In the genomic region with DNA sequence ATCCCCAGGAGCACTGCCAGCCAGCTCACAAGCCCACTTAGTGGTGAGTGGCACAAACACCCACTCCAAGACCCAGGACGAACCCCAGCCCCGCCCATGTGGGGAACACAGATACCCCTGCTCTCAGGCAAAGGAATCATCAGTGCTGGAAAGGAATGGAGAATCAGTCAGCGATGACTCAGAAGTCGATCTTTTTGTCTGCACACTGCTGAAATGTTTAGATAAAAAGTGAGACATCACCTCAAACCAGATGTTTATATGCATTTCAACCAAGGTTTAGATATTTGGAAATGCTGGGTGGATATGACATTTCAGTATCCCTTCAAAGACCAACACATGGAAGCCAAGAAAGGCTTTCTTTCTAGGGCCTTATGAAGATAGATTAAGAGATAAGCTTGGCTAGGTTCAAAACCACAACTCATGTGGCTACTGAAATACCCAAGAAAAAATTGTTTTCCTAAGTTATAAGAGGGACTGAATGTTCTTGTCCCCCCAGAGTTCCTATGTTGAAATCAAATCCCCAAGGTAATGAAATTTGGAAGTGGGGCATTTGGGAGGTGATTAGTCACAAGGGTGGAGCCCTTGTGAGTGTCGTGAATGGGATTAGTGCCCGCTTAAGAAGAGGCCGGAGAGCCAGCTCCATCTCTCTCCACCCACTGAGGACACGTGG, we compare ENCODE assay signal across 1 cellular context.
TF ChIP-seq lines count a peak whose summit lies in the region.

No MANE protein-coding gene starts in this region.

TF ChIP-seq in HepG2, 621 proteins besides CTCF, POLR2A, EP300 and RAD21:
- TF ChIP-seq SP5 (CRISPR knock-in tag; IDR thresholded peaks at IDR 0.05; ENCODE audit: borderline replicate concordance, low read depth) (no peak), ZNF775 (CRISPR knock-in tag; IDR thresholded peaks at IDR 0.05; ENCODE audit: borderline replicate concordance) (no peak), PPARG (CRISPR knock-in tag; conservative IDR thresholded peaks at IDR 0.05) (no peak), CREBL2 (CRISPR knock-in tag; IDR thresholded peaks at IDR 0.05; ENCODE audit: borderline replicate concordance) (no peak), ZNF619 (CRISPR knock-in tag; IDR thresholded peaks at IDR 0.05) (no peak), ZFY (CRISPR knock-in tag; IDR thresholded peaks at IDR 0.05) (no peak), ZNF292 (CRISPR knock-in tag; IDR thresholded peaks at IDR 0.05; ENCODE audit: borderline replicate concordance, low read depth) (no peak), CCDC6 (CRISPR knock-in tag; IDR thresholded peaks at IDR 0.05) (no peak), ZNF142 (CRISPR knock-in tag; IDR thresholded peaks at IDR 0.05) (no peak), CEBPB (IDR thresholded peaks at IDR 0.05; ENCODE audit: borderline replicate concordance, low read depth, low read length) (no peak), ZNF557 (CRISPR knock-in tag; IDR thresholded peaks at IDR 0.05) (no peak)
- TF ChIP-seq, protein P1, sequence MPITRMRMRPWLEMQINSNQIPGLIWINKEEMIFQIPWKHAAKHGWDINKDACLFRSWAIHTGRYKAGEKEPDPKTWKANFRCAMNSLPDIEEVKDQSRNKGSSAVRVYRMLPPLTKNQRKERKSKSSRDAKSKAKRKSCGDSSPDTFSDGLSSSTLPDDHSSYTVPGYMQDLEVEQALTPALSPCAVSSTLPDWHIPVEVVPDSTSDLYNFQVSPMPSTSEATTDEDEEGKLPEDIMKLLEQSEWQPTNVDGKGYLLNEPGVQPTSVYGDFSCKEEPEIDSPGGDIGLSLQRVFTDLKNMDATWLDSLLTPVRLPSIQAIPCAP (CRISPR knock-in tag; IDR thresholded peaks at IDR 0.05; ENCODE audit: low read depth) = no peak
- TF ChIP-seq, protein P2, sequence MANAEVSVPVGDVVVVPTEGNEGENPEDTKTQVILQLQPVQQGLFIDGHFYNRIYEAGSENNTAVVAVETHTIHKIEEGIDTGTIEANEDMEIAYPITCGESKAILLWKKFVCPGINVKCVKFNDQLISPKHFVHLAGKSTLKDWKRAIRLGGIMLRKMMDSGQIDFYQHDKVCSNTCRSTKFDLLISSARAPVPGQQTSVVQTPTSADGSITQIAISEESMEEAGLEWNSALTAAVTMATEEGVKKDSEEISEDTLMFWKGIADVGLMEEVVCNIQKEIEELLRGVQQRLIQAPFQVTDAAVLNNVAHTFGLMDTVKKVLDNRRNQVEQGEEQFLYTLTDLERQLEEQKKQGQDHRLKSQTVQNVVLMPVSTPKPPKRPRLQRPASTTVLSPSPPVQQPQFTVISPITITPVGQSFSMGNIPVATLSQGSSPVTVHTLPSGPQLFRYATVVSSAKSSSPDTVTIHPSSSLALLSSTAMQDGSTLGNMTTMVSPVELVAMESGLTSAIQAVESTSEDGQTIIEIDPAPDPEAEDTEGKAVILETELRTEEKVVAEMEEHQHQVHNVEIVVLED (CRISPR knock-in tag; IDR thresholded peaks at IDR 0.05; ENCODE audit: borderline replicate concordance) = no peak
